ENCODE assay signal across 8 cellular contexts in genomic region chr13:35818577-35819165, GRCh38.
DNase-seq lines count a peak whose midpoint lies in the region; ATAC-seq, FAIRE-seq and TF ChIP-seq lines count a peak whose summit lies in the region.

No MANE protein-coding gene starts in this region.

- no peaks in the 10 kb centered on the region for H3K79me2 ChIP-seq in OCI-LY7 (ENCODE audit: insufficient read depth, low read depth, low read length)

- TF ChIP-seq CTCF in Caco-2 (IDR thresholded peaks at IDR 0.05; ENCODE audit: insufficient read depth in 1 of 2, low read depth in 1 of 2, low read length in 1 of 2, severe bottlenecking in 1 of 2, unreplicated experiment in 1 of 2) (peak; percentile 51 to 68), OCI-LY7 (conservative IDR thresholded peaks at IDR 0.05; ENCODE audit: low read length) (peak; percentile 81), pancreas (IDR thresholded peaks at IDR 0.05) (peak in 3 of 4 donors; percentile 36 to 65 (median 46))

- no peak overlapping the region for H3K4me3 Mint-ChIP-seq in Caco-2 (ENCODE audit: unreplicated experiment)

- H3K9me2 ChIP-seq in OCI-LY7 (ENCODE audit: insufficient read depth, low read length), result no peaks in the 10 kb centered on the region

- H3K4me1 ChIP-seq in Caco-2 (no peaks in the 10 kb centered on the region), OCI-LY7 (ENCODE audit: insufficient read depth, low read length, poor library complexity, severe bottlenecking) (no peaks in the 10 kb centered on the region), pancreas (no peaks in the 10 kb centered on the region)

- no peak overlapping the region for H3K27ac Mint-ChIP-seq in Caco-2 (ENCODE audit: unreplicated experiment)

- H3K9me3 ChIP-seq in Caco-2 (no peaks in the 10 kb centered on the region), OCI-LY7 (ENCODE audit: low read length) (no peaks in the 10 kb centered on the region), pancreas (no peaks in the 10 kb centered on the region)

- intact Hi-C loops in Caco-2 (cut with micrococcal nuclease; ENCODE audit: unreplicated experiment) (no loop called here), OCI-LY7 (cut with micrococcal nuclease; ENCODE audit: unreplicated experiment) (no loop called here), pancreas (cut with DNase I) (no loop called here)

- H3K9me3 Mint-ChIP-seq in Caco-2 (ENCODE audit: unreplicated experiment), result no peaks in the 10 kb centered on the region

- H3K4me2 ChIP-seq in OCI-LY7 (ENCODE audit: low read length), result no peak overlapping the region

- H3K36me3 Mint-ChIP-seq in Caco-2 (ENCODE audit: insufficient read depth, unreplicated experiment), result no peaks in the 10 kb centered on the region

- no peaks in the 10 kb centered on the region for H3K4me1 Mint-ChIP-seq in Caco-2 (ENCODE audit: low read depth, unreplicated experiment)

- H3K27ac ChIP-seq in OCI-LY7 (ENCODE audit: low read depth, low read length, poor library complexity, severe bottlenecking) (no peak overlapping the region), pancreas (no peak overlapping the region)

- H3K27me3 Mint-ChIP-seq in Caco-2 (ENCODE audit: insufficient read depth, unreplicated experiment), result no peaks in the 10 kb centered on the region

- BruUV-seq in Caco-2 (replicated peaks; lab: Mats Ljungman, UMichigan), result no TSS peak
- BruUV-seq in OCI-LY7 (replicated peaks; lab: Mats Ljungman, UMichigan), result no TSS peak

- CTCF ChIA-PET in Caco-2 (lab: Charles Lee), result interaction anchor here (1.0 to 1.2 kb wide), 2 partner anchors 21 to 29 kb away, joined by 3 to 8 read pairs; no protein-coding TSS in a partner anchor
- CTCF ChIA-PET in OCI-LY7 (lab: Charles Lee; ENCODE audit: unreplicated experiment), result no interaction called here

- DNase-seq in Caco-2, result no peak
- peak; percentile 29 for DNase-seq in OCI-LY7 (ENCODE audit: low spot score)
- peak; percentile 14 to 46 for DNase-seq in erythroblast (lab: John Stamatoyannopoulos, UW)
- no peak for DNase-seq in pancreas
- DNase-seq in activated CD4-positive, alpha-beta T cell treated with anti-CD3 and anti-CD28 coated beads for 4 hours, result no peak

- no peaks in the 10 kb centered on the region for H4K20me1 ChIP-seq in OCI-LY7 (ENCODE audit: insufficient read depth, low read length)

- H3K4me3 ChIP-seq in Caco-2 (ENCODE audit: low read depth, low read length), result no peak overlapping the region
- no peak overlapping the region for H3K4me3 ChIP-seq in OCI-LY7 (ENCODE audit: low read depth, low read length, poor library complexity, severe bottlenecking)
- H3K4me3 ChIP-seq in pancreas, result no peak overlapping the region

- no peak for TF ChIP-seq POLR2A in erythroblast (IDR thresholded peaks at IDR 0.05; ENCODE audit: low read length)

- H3K27me3 ChIP-seq in Caco-2 (replicated peaks; ENCODE audit: control insufficient read depth, insufficient read depth, low read length) (no peaks in the 10 kb centered on the region), pancreas (peaks cover 0 to 4% (median 0%) of the 10 kb centered on the region in 4 donors)

- FAIRE-seq in pancreas (lab: Jason Lieb, UNC), result peak; percentile 53

- ATAC-seq in HG02678 (IDR thresholded peaks at IDR 0.05; ENCODE audit: unreplicated experiment) (peak; percentile 42), pancreas (peak in 3 of 4 donors; percentile 47 to 59 (median 50)), GM21381 (IDR thresholded peaks at IDR 0.05; ENCODE audit: unreplicated experiment) (no peak), HG02763 (IDR thresholded peaks at IDR 0.05; ENCODE audit: unreplicated experiment) (no peak)

- H3K36me3 ChIP-seq in Caco-2 (ENCODE audit: control insufficient read depth, insufficient read depth, low read length), result no peaks in the 10 kb centered on the region
- no peaks in the 10 kb centered on the region for H3K36me3 ChIP-seq in OCI-LY7 (ENCODE audit: insufficient read depth, low read length)
- no peaks in the 10 kb centered on the region for H3K36me3 ChIP-seq in pancreas

- H2AFZ ChIP-seq in OCI-LY7 (ENCODE audit: low read length), result no peak overlapping the region

- 29 to 45% methylated on average over 4 of the region's 4 CpGs for WGBS in pancreas, 2 donors

- POLR2A ChIA-PET in Caco-2 (lab: Charles Lee), result interaction anchor here (0.6 kb wide), 1 partner anchor 504 kb away, joined by 3 read pairs; no protein-coding TSS in a partner anchor
- POLR2A ChIA-PET in OCI-LY7 (lab: Charles Lee), result interaction anchor here (0.9 kb wide), 1 partner anchor 12 kb away, joined by 3 read pairs; no protein-coding TSS in a partner anchor

Comparison
In these comparisons a context has a peak if more than half of its experiments do, and no peak if none do; other contexts are left out.
1. DNase-seq: peak in OCI-LY7 (single experiment) and erythroblast (2 of 2); none in Caco-2 (0 of 2), pancreas (0 of 6) and activated CD4-positive, alpha-beta T cell treated with anti-CD3 and anti-CD28 coated beads for 4 hours (0 of 2).
2. ATAC-seq: peak in HG02678 (single experiment) and pancreas (3 of 4); none in GM21381 (single experiment) and HG02763 (single experiment).
3. Peak in every context shown above with its lines, with median percentiles within 50 percentile points of each other: CTCF ChIP-seq.